In the genomic region with DNA sequence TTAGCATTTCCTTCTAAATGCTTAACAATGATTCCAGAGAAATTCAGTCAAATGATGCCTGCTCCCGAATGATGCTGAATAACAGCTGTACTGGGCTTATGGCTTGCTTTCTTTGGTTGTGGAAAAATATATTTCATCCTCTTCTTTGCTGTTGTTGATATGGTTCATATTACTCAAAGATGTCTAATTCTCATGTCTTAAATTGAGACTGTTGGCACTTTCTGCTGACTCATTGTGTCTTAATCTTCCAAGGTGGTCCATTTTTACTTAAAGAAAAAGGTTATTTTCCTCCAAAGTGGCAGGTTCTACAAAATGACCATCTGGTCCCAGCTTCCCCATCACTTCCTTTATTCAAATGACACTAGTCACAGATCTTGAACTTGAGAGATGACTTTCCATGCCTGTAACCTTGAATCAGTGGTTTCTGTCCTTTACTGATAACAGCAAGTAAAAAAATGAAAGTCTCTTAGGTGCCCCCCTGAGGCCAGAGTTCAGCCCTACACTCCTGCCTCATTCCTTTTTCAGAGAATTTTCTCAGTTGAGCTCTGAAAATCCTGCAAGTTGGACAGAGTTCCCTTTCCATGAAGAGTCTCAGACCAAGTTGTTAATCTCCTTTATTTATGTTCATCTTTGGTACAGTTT, we compare ENCODE assay signal across 11 cellular contexts. TPM values are rescaled to one million over a fixed set of nuclear protein-coding genes. Genes with fewer than 3 reads are reported as not detected.
DNase-seq lines count a peak whose midpoint lies in the region; ATAC-seq and TF ChIP-seq lines count a peak whose summit lies in the region.
"Had no signal": no experiment of that assay in that cellular context is flagged by ENCODE, and none has a peak within 500 bp of the region (broad histone marks: within the 10 kb centered on the region; RNA-seq: fewer than 3 reads in every experiment).

No MANE protein-coding gene starts in this region.

- H3K9me3 ChIP-seq in mucosa of descending colon, result no peaks in the 10 kb centered on the region
- H3K9me3 ChIP-seq: sigmoid colon, testis had no signal

- intact Hi-C loops in mucosa of descending colon (cut with DNase I, micrococcal nuclease), result no loop called here

- peak; percentile 59 for ATAC-seq in HG03175 (IDR thresholded peaks at IDR 0.05; ENCODE audit: unreplicated experiment)
- no peak for ATAC-seq in mucosa of descending colon
- no peak for ATAC-seq in HG02588 (IDR thresholded peaks at IDR 0.05; ENCODE audit: unreplicated experiment)

- DNase-seq in DMS53 (lab: John Stamatoyannopoulos, UW) (peak; percentile 71), RKO (ENCODE audit: low spot score) (peak; percentile 61), foreskin fibroblast (peak in 1 of 2 donors; percentile 41), mucosa of descending colon (no peak), COLO829 (ENCODE audit: low spot score) (no peak)
- no peak for DNase-seq in central memory CD4-positive, alpha-beta T cell
- DNase-seq: activated CD4-positive, alpha-beta T cell treated with anti-CD3 and anti-CD28 coated beads, Interleukin-2, amount 10 ng/mL, durations not matched to agents 7 days and 5 days; sigmoid colon; testis had no signal

- H3K4me1 ChIP-seq in mucosa of descending colon (ENCODE audit: low read depth), result no peaks in the 10 kb centered on the region
- H3K4me1 ChIP-seq: sigmoid colon, testis had no signal

- H3K36me3 ChIP-seq in mucosa of descending colon (ENCODE audit: low read depth), result no peaks in the 10 kb centered on the region
- H3K36me3 ChIP-seq: sigmoid colon had no signal

- peak; percentile 28 for TF ChIP-seq CTCF in foreskin fibroblast (IDR thresholded peaks at IDR 0.05; ENCODE audit: low read depth, low read length)
- no peak for TF ChIP-seq CTCF in mucosa of descending colon (IDR thresholded peaks at IDR 0.05)

- no peak overlapping the region for H3K4me3 ChIP-seq in foreskin fibroblast (ENCODE audit: low read depth in 1 of 2, low read length in 2 of 2)
- no peak overlapping the region for H3K4me3 ChIP-seq in mucosa of descending colon
- H3K4me3 ChIP-seq: sigmoid colon, testis had no signal

RNA-seq across cellular contexts. Expression of gene SNAP25, which starts 6.9 kb away (rescaled TPM):
- 10 to 100 TPM in 1 of 3 donors, 1 to 10 TPM in 1, under 1 TPM in 1; 0.80 to 10.5 (median 1.1) TPM for total RNA-seq in mucosa of descending colon
- total RNA-seq: activated CD4-positive, alpha-beta T cell treated with anti-CD3 and anti-CD28 coated beads, Interleukin-2, amount 10 ng/mL, durations not matched to agents 7 days and 5 days had no signal

Comparison
In these comparisons a context has a peak if more than half of its experiments do, and no peak if none do; other contexts are left out.
1. DNase-seq: peak in DMS53 (single experiment) and RKO (single experiment); none in mucosa of descending colon (0 of 3), central memory CD4-positive, alpha-beta T cell (single experiment) and COLO829 (single experiment).